8 cellular contexts compared by ENCODE assay signal in the genomic region with DNA sequence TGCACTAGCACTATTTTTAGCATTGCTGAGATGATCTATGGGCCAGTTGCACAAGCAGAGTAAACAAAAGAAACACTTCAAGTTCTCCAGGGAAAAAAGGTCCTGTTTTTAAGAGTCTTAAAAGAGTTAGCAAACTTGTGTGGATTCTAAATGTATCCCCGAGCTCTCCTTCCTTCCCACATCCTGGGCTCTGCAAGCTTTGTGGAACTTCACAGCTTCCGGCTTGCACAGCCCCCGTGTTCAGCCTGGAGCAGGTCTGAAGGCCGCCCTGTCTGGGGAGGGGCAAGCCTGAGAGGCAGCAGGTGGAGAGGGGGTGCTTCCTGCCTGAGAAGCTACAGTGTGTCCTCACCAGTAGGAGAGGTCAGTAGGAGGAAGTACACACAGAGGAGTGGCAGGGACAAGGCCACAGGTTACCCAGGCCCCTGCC. TPM values are rescaled to one million over a fixed set of nuclear protein-coding genes. Genes with fewer than 3 reads are reported as not detected.
DNase-seq lines count a peak whose midpoint lies in the region; ATAC-seq and TF ChIP-seq lines count a peak whose summit lies in the region.

No MANE protein-coding gene starts in this region.

- TF ChIP-seq CTCF in Calu3 (IDR thresholded peaks at IDR 0.05; ENCODE audit: unreplicated experiment) = no peak

- intact Hi-C loops in Calu3 (cut with micrococcal nuclease; ENCODE audit: unreplicated experiment) (no loop called here), Right ventricle myocardium superior (cut with DNase I) (no loop called here), sciatic nerve (cut with DNase I) (no loop called here)
- intact Hi-C loops in activated T-helper 1 cell treated with anti-CD3 and anti-CD28 coated beads, Interleukin-12 subunit alpha, Interleukin-12 subunit beta, Interleukin-2, Interleukin-4 antibody, amounts not matched to agents 30 ng/mL and 10 ng/mL and 1 ng/mL, durations not matched to agents 14 hours and 24 hours and 36 hours (cut with micrococcal nuclease) = no loop called here

- DNase-seq in Calu3 (peak; percentile 61), NCI-H146 (lab: John Stamatoyannopoulos, UW) (peak; percentile 69), Right ventricle myocardium superior (peak; percentile 65), sciatic nerve (ENCODE audit: low spot score) (no peak)
- DNase-seq in activated T-helper 1 cell treated with anti-CD3 and anti-CD28 coated beads, Interleukin-12 subunit alpha, Interleukin-12 subunit beta, Interleukin-2, Interleukin-4 antibody, amounts not matched to agents 30 ng/mL and 10 ng/mL and 1 ng/mL, durations not matched to agents 14 hours and 24 hours and 36 hours (ENCODE audit: low spot score) = no peak
- no peak for DNase-seq in activated effector memory CD4-positive, alpha-beta T cell treated with Interleukin-2 at 50 U/mL for 16 hours
- DNase-seq in stimulated activated CD4-positive, alpha-beta T cell treated with anti-CD3 and anti-CD28 coated beads, Interleukin-12 subunit alpha, Interleukin-12 subunit beta, amount 100 ng/mL, for 4 hours = no peak

- H3K4me3 Mint-ChIP-seq in Calu3 (ENCODE audit: low read depth, unreplicated experiment) = peak overlapping the region; percentile 7
- H3K4me3 Mint-ChIP-seq in activated T-helper 1 cell treated with anti-CD3 and anti-CD28 coated beads, Interleukin-12 subunit alpha, Interleukin-12 subunit beta, Interleukin-2, Interleukin-4 antibody, amounts not matched to agents 30 ng/mL and 10 ng/mL and 1 ng/mL, durations not matched to agents 14 hours and 24 hours and 36 hours = no peak overlapping the region

- BruUV-seq in Calu3 (replicated peaks; lab: Mats Ljungman, UMichigan) = no TSS peak

- peak; percentile 49 for ATAC-seq in GM21381 (IDR thresholded peaks at IDR 0.05; ENCODE audit: unreplicated experiment)
- peak; percentile 47 for ATAC-seq in Right ventricle myocardium superior (ENCODE audit: poor library complexity)
- peak; percentile 70 for ATAC-seq in sciatic nerve

- no peaks in the 10 kb centered on the region for H3K27me3 Mint-ChIP-seq in Calu3 (ENCODE audit: unreplicated experiment)
- H3K27me3 Mint-ChIP-seq in activated T-helper 1 cell treated with anti-CD3 and anti-CD28 coated beads, Interleukin-12 subunit alpha, Interleukin-12 subunit beta, Interleukin-2, Interleukin-4 antibody, amounts not matched to agents 30 ng/mL and 10 ng/mL and 1 ng/mL, durations not matched to agents 14 hours and 24 hours and 36 hours (ENCODE audit: insufficient read depth) = no peaks in the 10 kb centered on the region

- CTCF ChIA-PET in Calu3 (lab: Charles Lee) = interaction anchor here (0.6 to 1.6 kb wide), 8 partner anchors 8 to 43 kb away, joined by 3 to 11 read pairs (median 4); no protein-coding TSS in a partner anchor

- H3K4me1 Mint-ChIP-seq in Calu3 (ENCODE audit: low read depth, unreplicated experiment) = peaks cover 20% of the 10 kb centered on the region
- peaks cover 47% of the 10 kb centered on the region for H3K4me1 Mint-ChIP-seq in activated T-helper 1 cell treated with anti-CD3 and anti-CD28 coated beads, Interleukin-12 subunit alpha, Interleukin-12 subunit beta, Interleukin-2, Interleukin-4 antibody, amounts not matched to agents 30 ng/mL and 10 ng/mL and 1 ng/mL, durations not matched to agents 14 hours and 24 hours and 36 hours (ENCODE audit: low read depth)

- peaks cover 3% of the 10 kb centered on the region for H3K36me3 Mint-ChIP-seq in Calu3 (ENCODE audit: insufficient read depth, unreplicated experiment)
- peaks cover 8% of the 10 kb centered on the region for H3K36me3 Mint-ChIP-seq in activated T-helper 1 cell treated with anti-CD3 and anti-CD28 coated beads, Interleukin-12 subunit alpha, Interleukin-12 subunit beta, Interleukin-2, Interleukin-4 antibody, amounts not matched to agents 30 ng/mL and 10 ng/mL and 1 ng/mL, durations not matched to agents 14 hours and 24 hours and 36 hours (ENCODE audit: low read depth)

- H3K9me3 Mint-ChIP-seq in Calu3 (ENCODE audit: low read depth, unreplicated experiment) = no peaks in the 10 kb centered on the region
- H3K9me3 Mint-ChIP-seq in activated T-helper 1 cell treated with anti-CD3 and anti-CD28 coated beads, Interleukin-12 subunit alpha, Interleukin-12 subunit beta, Interleukin-2, Interleukin-4 antibody, amounts not matched to agents 30 ng/mL and 10 ng/mL and 1 ng/mL, durations not matched to agents 14 hours and 24 hours and 36 hours = no peaks in the 10 kb centered on the region

- peak overlapping the region; percentile 37 for H3K27ac Mint-ChIP-seq in Calu3 (ENCODE audit: unreplicated experiment)
- peak overlapping the region; percentile 61 for H3K27ac Mint-ChIP-seq in activated T-helper 1 cell treated with anti-CD3 and anti-CD28 coated beads, Interleukin-12 subunit alpha, Interleukin-12 subunit beta, Interleukin-2, Interleukin-4 antibody, amounts not matched to agents 30 ng/mL and 10 ng/mL and 1 ng/mL, durations not matched to agents 14 hours and 24 hours and 36 hours

RNA-seq across cellular contexts. Expression of a gene that starts 35.1 kb away (rescaled TPM):
- total RNA-seq in Calu3 (2022) (2.5 and 3.1 TPM in 2 replicates), Right ventricle myocardium superior (2.6 TPM), sciatic nerve (4.1 TPM)
- total RNA-seq in activated T-helper 1 cell treated with anti-CD3 and anti-CD28 coated beads, Interleukin-12 subunit alpha, Interleukin-12 subunit beta, Interleukin-2, Interleukin-4 antibody, amounts not matched to agents 30 ng/mL and 10 ng/mL and 1 ng/mL, durations not matched to agents 14 hours and 24 hours and 36 hours = 0.73 and 0.83 TPM in 2 replicates

Comparison
In these comparisons a context has a peak if more than half of its experiments do, and no peak if none do; other contexts are left out.
1. DNase-seq: peak in Calu3 (single experiment), NCI-H146 (single experiment) and Right ventricle myocardium superior (single experiment); none in activated T-helper 1 cell treated with anti-CD3 and anti-CD28 coated beads, Interleukin-12 subunit alpha, Interleukin-12 subunit beta, Interleukin-2, Interleukin-4 antibody, amounts not matched to agents 30 ng/mL and 10 ng/mL and 1 ng/mL, durations not matched to agents 14 hours and 24 hours and 36 hours (single experiment), sciatic nerve (single experiment), activated effector memory CD4-positive, alpha-beta T cell treated with Interleukin-2 at 50 U/mL for 16 hours (single experiment) and stimulated activated CD4-positive, alpha-beta T cell treated with anti-CD3 and anti-CD28 coated beads, Interleukin-12 subunit alpha, Interleukin-12 subunit beta, amount 100 ng/mL, for 4 hours (single experiment).
2. Peak in every context shown above with its lines, with median percentiles within 50 percentile points of each other: ATAC-seq.